ENCODE assay signal across 9 cellular contexts in the genomic region with DNA sequence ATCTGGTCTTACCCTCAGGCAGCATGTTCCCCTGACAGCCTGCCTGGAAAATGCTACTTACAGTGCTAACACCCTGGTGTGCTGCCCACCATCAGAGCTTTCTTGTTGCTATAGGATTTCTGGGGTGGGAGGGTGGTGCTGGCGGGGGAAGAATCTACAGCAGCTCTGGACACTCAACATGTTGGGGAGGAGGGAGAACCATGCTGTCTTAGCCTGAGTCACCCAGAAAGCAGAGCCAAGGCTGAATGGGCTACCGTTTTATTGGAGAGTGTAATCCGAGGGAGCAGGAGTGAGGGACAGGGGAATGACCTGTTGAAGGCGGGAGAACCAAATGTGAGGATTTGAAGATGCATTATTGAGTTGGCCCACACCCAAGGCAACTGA. TPM values are rescaled to one million over a fixed set of nuclear protein-coding genes. Genes with fewer than 3 reads are reported as not detected.
DNase-seq lines count a peak whose midpoint lies in the region; ATAC-seq and TF ChIP-seq lines count a peak whose summit lies in the region.
"Had no signal": no experiment of that assay in that cellular context is flagged by ENCODE, and none has a peak within 500 bp of the region (broad histone marks: within the 10 kb centered on the region; RNA-seq: fewer than 3 reads in every experiment).

No MANE protein-coding gene starts in this region.

- no peak overlapping the region for H3K9ac ChIP-seq in colonic mucosa (ENCODE audit: low read depth in 2 of 2, low read length in 2 of 2)

- DNase-seq in choroid plexus epithelial cell (ENCODE audit: low read depth) (peak; percentile 8), colonic mucosa (no peak), stomach (no peak), RKO (ENCODE audit: low spot score) (no peak), NAMALWA (ENCODE audit: low spot score) (no peak)
- DNase-seq: NCI-H774 had no signal

- peak; percentile 35 for ATAC-seq in GM18511 (IDR thresholded peaks at IDR 0.05; ENCODE audit: unreplicated experiment)
- ATAC-seq in GM21367 (IDR thresholded peaks at IDR 0.05; ENCODE audit: unreplicated experiment), result peak; percentile 15
- peak; percentile 17 for ATAC-seq in HG03066 (IDR thresholded peaks at IDR 0.05; ENCODE audit: low read depth, unreplicated experiment)

- H3K4me1 ChIP-seq in colonic mucosa (no peaks in the 10 kb centered on the region), stomach (peaks cover 0 to 5% (median 0%) of the 10 kb centered on the region in 4 donors)

- TF ChIP-seq POLR2A in stomach (IDR thresholded peaks at IDR 0.05), result no peak

- intact Hi-C loops in colonic mucosa (cut with DNase I) (loop anchor here (5.0 kb wide), 1 partner anchor 70 kb away; no protein-coding TSS in a partner anchor), stomach (cut with DNase I; ENCODE audit: low total_unique reads) (loop anchor here (5.0 kb wide), 1 partner anchor 410 kb away; no protein-coding TSS in a partner anchor)

- H3K4me3 ChIP-seq in choroid plexus epithelial cell (ENCODE audit: low read depth, low read length) (no peak overlapping the region), colonic mucosa (no peak overlapping the region), stomach (no peak overlapping the region)

- H3K27ac ChIP-seq in colonic mucosa, result no peak overlapping the region
- H3K27ac ChIP-seq in stomach, result no peak overlapping the region

- WGBS in stomach, 5 donors, result 66 to 77% (median 69%) methylated on average over 4 of the region's 4 CpGs

- H3K27me3 ChIP-seq in colonic mucosa (no peaks in the 10 kb centered on the region), stomach (no peaks in the 10 kb centered on the region)

- TF ChIP-seq EP300 in stomach (IDR thresholded peaks at IDR 0.05), result no peak

- H3K36me3 ChIP-seq in colonic mucosa (no peaks in the 10 kb centered on the region), stomach (no peaks in the 10 kb centered on the region)

- TF ChIP-seq CTCF in choroid plexus epithelial cell (conservative IDR thresholded peaks at IDR 0.05; ENCODE audit: low read depth, low read length) (no peak), colonic mucosa (IDR thresholded peaks at IDR 0.05) (no peak), stomach (IDR thresholded peaks at IDR 0.05) (no peak)

- H3K9me3 ChIP-seq in colonic mucosa (no peaks in the 10 kb centered on the region), stomach (no peaks in the 10 kb centered on the region)

RNA-seq across cellular contexts. Expression of a gene that starts 45.6 kb away (rescaled TPM):
- total RNA-seq in colonic mucosa, result 10 to 100 TPM; 51.1 to 54.4 TPM
- total RNA-seq in stomach, result 100 to 1,000 TPM in 2 of 5 donors, 10 to 100 TPM in 3; 23.9 to 187 (median 44.8) TPM
- 10 to 100 TPM; 22.3 to 28.3 (median 22.7) TPM for polyA plus RNA-seq in stomach
